Comparison of ENCODE assay signal across 8 cellular contexts in the genomic region with DNA sequence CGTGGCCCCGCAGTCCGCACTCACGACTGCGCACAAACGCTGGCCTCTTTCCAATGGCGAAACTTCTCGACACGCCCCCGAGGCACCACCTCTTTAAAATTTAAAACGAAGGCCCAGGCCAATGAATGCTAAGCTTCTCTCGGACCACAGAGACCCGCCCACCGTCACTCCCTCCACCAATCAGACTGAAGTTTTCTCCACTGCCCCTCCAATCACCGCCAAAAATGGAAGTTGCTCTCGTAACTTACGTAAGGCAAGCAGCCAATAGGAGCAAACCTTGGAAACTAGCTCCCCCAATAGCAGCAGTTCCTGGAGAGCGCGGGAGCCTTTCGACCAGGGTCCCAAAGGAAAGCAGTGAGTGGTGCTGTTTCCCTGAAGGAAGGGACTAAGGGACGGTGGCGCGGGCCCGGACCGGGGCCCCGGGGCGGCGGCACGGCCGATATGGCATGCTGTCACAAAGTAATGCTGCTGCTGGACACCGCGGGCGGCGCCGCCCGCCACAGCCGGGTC. TPM values are rescaled to one million over a fixed set of nuclear protein-coding genes. Genes with fewer than 3 reads are reported as not detected.
DNase-seq lines count a peak whose midpoint lies in the region; ATAC-seq and TF ChIP-seq lines count a peak whose summit lies in the region.

A gene with protein sequence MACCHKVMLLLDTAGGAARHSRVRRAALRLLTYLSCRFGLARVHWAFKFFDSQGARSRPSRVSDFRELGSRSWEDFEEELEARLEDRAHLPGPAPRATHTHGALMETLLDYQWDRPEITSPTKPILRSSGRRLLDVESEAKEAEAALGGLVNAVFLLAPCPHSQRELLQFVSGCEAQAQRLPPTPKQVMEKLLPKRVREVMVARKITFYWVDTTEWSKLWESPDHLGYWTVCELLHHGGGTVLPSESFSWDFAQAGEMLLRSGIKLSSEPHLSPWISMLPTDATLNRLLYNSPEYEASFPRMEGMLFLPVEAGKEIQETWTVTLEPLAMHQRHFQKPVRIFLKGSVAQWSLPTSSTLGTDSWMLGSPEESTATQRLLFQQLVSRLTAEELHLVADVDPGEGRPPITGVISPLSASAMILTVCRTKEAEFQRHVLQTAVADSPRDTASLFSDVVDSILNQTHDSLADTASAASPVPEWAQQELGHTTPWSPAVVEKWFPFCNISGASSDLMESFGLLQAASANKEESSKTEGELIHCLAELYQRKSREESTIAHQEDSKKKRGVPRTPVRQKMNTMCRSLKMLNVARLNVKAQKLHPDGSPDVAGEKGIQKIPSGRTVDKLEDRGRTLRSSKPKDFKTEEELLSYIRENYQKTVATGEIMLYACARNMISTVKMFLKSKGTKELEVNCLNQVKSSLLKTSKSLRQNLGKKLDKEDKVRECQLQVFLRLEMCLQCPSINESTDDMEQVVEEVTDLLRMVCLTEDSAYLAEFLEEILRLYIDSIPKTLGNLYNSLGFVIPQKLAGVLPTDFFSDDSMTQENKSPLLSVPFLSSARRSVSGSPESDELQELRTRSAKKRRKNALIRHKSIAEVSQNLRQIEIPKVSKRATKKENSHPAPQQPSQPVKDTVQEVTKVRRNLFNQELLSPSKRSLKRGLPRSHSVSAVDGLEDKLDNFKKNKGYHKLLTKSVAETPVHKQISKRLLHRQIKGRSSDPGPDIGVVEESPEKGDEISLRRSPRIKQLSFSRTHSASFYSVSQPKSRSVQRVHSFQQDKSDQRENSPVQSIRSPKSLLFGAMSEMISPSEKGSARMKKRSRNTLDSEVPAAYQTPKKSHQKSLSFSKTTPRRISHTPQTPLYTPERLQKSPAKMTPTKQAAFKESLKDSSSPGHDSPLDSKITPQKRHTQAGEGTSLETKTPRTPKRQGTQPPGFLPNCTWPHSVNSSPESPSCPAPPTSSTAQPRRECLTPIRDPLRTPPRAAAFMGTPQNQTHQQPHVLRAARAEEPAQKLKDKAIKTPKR (N-terminal part only) (plus strand): TSS at position 324 of the 510 bp plus-strand sequence. CDS start 118 bp downstream, at position 442.

- ATAC-seq in HG02763 (IDR thresholded peaks at IDR 0.05; ENCODE audit: unreplicated experiment), result peak; percentile 97

- no peaks in the 10 kb centered on the region for H3F3A ChIP-seq in SU-DHL-6 (ENCODE audit: insufficient read depth)

- peaks cover 39% of the 10 kb centered on the region for H3K36me3 Mint-ChIP-seq in activated naive CD8-positive, alpha-beta T cell treated with anti-CD3 and anti-CD28 coated beads for 36 hours

- H3K27me3 Mint-ChIP-seq in activated naive CD8-positive, alpha-beta T cell treated with anti-CD3 and anti-CD28 coated beads for 36 hours, result peaks cover 25% of the 10 kb centered on the region

- H3K9me2 ChIP-seq in SU-DHL-6 (replicated peaks; ENCODE audit: insufficient read depth, low read length), result no peaks in the 10 kb centered on the region

- H3K27ac ChIP-seq in SU-DHL-6 (ENCODE audit: low read depth, low read length) (peak within 1 kb of the TSS; percentile 58), cardiac muscle cell (peak within 1 kb of the TSS; percentile 58), parathyroid adenoma (no peak within 1 kb of the TSS), transverse colon (peak within 1 kb of the TSS in 3 of 4 donors; percentile 46 to 64 (median 62))

- peak within 1 kb of the TSS; percentile 87 for H3K4me3 Mint-ChIP-seq in activated naive CD8-positive, alpha-beta T cell treated with anti-CD3 and anti-CD28 coated beads for 36 hours

- TF ChIP-seq POLR2A in transverse colon (IDR thresholded peaks at IDR 0.05), result no peak

- TF ChIP-seq CTCF in GM12875 (IDR thresholded peaks at IDR 0.05; ENCODE audit: borderline replicate concordance, insufficient read depth, low read depth, low read length) (no peak), SU-DHL-6 (IDR thresholded peaks at IDR 0.05; ENCODE audit: insufficient read depth, low read length, poor library complexity, severe bottlenecking) (no peak), cardiac muscle cell (IDR thresholded peaks at IDR 0.05; ENCODE audit: low read depth, low read length) (no peak), parathyroid adenoma (IDR thresholded peaks at IDR 0.05) (no peak), transverse colon (IDR thresholded peaks at IDR 0.05) (no peak)

- intact Hi-C loops in transverse colon (cut with DNase I; ENCODE audit: low total_unique reads), result no loop called here

- H3K4me2 ChIP-seq in SU-DHL-6 (ENCODE audit: low read depth, low read length, poor library complexity, severe bottlenecking) (peak within 1 kb of the TSS; percentile 99), parathyroid adenoma (ENCODE audit: low read length) (peak within 1 kb of the TSS; percentile 80)

- H3K79me2 ChIP-seq in SU-DHL-6 (ENCODE audit: insufficient read depth, low read length) (peaks cover 47% of the 10 kb centered on the region), parathyroid adenoma (no peaks in the 10 kb centered on the region)

- no peak for TF ChIP-seq EP300 in transverse colon (IDR thresholded peaks at IDR 0.05; ENCODE audit: low read depth)

- peak within 1 kb of the TSS; percentile 85 for H3K27ac Mint-ChIP-seq in activated naive CD8-positive, alpha-beta T cell treated with anti-CD3 and anti-CD28 coated beads for 36 hours

- H3K4me3 ChIP-seq in GM12875 (ENCODE audit: low read depth, low read length) (peak within 1 kb of the TSS; percentile 79), SU-DHL-6 (ENCODE audit: insufficient read depth, low read length, poor library complexity, severe bottlenecking) (peak within 1 kb of the TSS; percentile 82), cardiac muscle cell (peak within 1 kb of the TSS; percentile 91), parathyroid adenoma (ENCODE audit: low read depth, low read length) (peak within 1 kb of the TSS; percentile 58), transverse colon (peak within 1 kb of the TSS; percentile 61 to 93 (median 77))

- H3K9me3 ChIP-seq in SU-DHL-6 (ENCODE audit: insufficient read depth, low read length), result no peaks in the 10 kb centered on the region
- H3K9me3 ChIP-seq in cardiac muscle cell (ENCODE audit: low read depth), result no peaks in the 10 kb centered on the region
- no peaks in the 10 kb centered on the region for H3K9me3 ChIP-seq in parathyroid adenoma (ENCODE audit: control insufficient read depth, low read length)
- H3K9me3 ChIP-seq in transverse colon, result no peaks in the 10 kb centered on the region

- H4K20me1 ChIP-seq in SU-DHL-6 (ENCODE audit: low read depth, low read length), result peaks cover 7% of the 10 kb centered on the region; the same call in 1 of the 2 replicates

- H3K27me3 ChIP-seq in SU-DHL-6 (ENCODE audit: low read length), result no peaks in the 10 kb centered on the region
- no peaks in the 10 kb centered on the region for H3K27me3 ChIP-seq in cardiac muscle cell
- H3K27me3 ChIP-seq in parathyroid adenoma (ENCODE audit: control insufficient read depth, insufficient read depth, low read length), result no peaks in the 10 kb centered on the region
- H3K27me3 ChIP-seq in transverse colon, result no peaks in the 10 kb centered on the region

- 0 to 1% methylated on average over 1 to 31 of the region's 37 CpGs for WGBS in transverse colon (ENCODE audit: low coverage in 1 of 2), 2 donors

- no peaks in the 10 kb centered on the region for H3K4me1 ChIP-seq in cardiac muscle cell (ENCODE audit: low read depth)
- no peaks in the 10 kb centered on the region for H3K4me1 ChIP-seq in parathyroid adenoma
- H3K4me1 ChIP-seq in transverse colon, result peaks cover 4 to 15% (median 9%) of the 10 kb centered on the region in 4 donors

- H2AFZ ChIP-seq in SU-DHL-6 (ENCODE audit: low read depth, low read length, severe bottlenecking), result peak within 1 kb of the TSS; percentile 66
- peak within 1 kb of the TSS; percentile 81 for H2AFZ ChIP-seq in parathyroid adenoma

- H3K9ac ChIP-seq in SU-DHL-6 (ENCODE audit: low read length), result peak within 1 kb of the TSS; percentile 86
- no peak within 1 kb of the TSS for H3K9ac ChIP-seq in parathyroid adenoma

- DNase-seq in NCI-H1417 (lab: John Stamatoyannopoulos, UW), result peak; percentile 99 to 100 (median 100)
- DNase-seq in activated naive CD8-positive, alpha-beta T cell treated with anti-CD3 and anti-CD28 coated beads for 36 hours, result peak; percentile 92
- peak; percentile 99 to 100 for DNase-seq in cardiac muscle cell (ENCODE audit: low read depth in 1 of 2, low spot score in 1 of 2)
- peak; percentile 97 for DNase-seq in transverse colon

- in situ Hi-C loops in transverse colon (cut with MboI; ENCODE audit: low pct_ligation_motif_present in 1 of 4, low pct_unique_long_range_greater_than_20kb in 1 of 4, low sequenced_read_pairs in 3 of 4), result no loop called here

- peaks cover 16% of the 10 kb centered on the region for H3K4me1 Mint-ChIP-seq in activated naive CD8-positive, alpha-beta T cell treated with anti-CD3 and anti-CD28 coated beads for 36 hours

- H3K36me3 ChIP-seq in SU-DHL-6 (ENCODE audit: low read length), result 0 out of 2 replicates have a peak, but pooled peaks cover 8% of the 10 kb centered on the region
- no peaks in the 10 kb centered on the region for H3K36me3 ChIP-seq in cardiac muscle cell
- no peaks in the 10 kb centered on the region for H3K36me3 ChIP-seq in parathyroid adenoma (ENCODE audit: control insufficient read depth, insufficient read depth, low read length)
- no peaks in the 10 kb centered on the region for H3K36me3 ChIP-seq in transverse colon

- no peaks in the 10 kb centered on the region for H3K9me3 Mint-ChIP-seq in activated naive CD8-positive, alpha-beta T cell treated with anti-CD3 and anti-CD28 coated beads for 36 hours

RNA-seq across cellular contexts. Expression of the gene that starts here (rescaled TPM):
- total RNA-seq in activated naive CD8-positive, alpha-beta T cell treated with anti-CD3 and anti-CD28 coated beads for 36 hours, result 10 to 100 TPM; 22.5 to 23.1 TPM
- total RNA-seq in cardiac muscle cell (3.8 and 11.0 TPM in 2 replicates), transverse colon (1 to 10 TPM in 1 of 4 donors, under 1 TPM in 2, not detected in 1; 0.27 to 1.4 (median 0.95) TPM)
- 2.7 and 5.6 TPM in 2 replicates for polyA plus RNA-seq in cardiac muscle cell
